1 cellular context compared by ENCODE assay signal in genomic region chr7:70696139-70696782, GRCh38.
TF ChIP-seq lines count a peak whose summit lies in the region.

No MANE protein-coding gene starts in this region.

TF ChIP-seq in GM12878, 131 proteins besides CTCF, POLR2A, EP300 and RAD21 (continued from another document):
- TF ChIP-seq CBFB (IDR thresholded peaks at IDR 0.05; ENCODE audit: low read depth): no peak
TF ChIP-seq in GM12878: peak in this region for 2.
